Comparison of ENCODE assay signal across 20 cellular contexts in the genomic region with DNA sequence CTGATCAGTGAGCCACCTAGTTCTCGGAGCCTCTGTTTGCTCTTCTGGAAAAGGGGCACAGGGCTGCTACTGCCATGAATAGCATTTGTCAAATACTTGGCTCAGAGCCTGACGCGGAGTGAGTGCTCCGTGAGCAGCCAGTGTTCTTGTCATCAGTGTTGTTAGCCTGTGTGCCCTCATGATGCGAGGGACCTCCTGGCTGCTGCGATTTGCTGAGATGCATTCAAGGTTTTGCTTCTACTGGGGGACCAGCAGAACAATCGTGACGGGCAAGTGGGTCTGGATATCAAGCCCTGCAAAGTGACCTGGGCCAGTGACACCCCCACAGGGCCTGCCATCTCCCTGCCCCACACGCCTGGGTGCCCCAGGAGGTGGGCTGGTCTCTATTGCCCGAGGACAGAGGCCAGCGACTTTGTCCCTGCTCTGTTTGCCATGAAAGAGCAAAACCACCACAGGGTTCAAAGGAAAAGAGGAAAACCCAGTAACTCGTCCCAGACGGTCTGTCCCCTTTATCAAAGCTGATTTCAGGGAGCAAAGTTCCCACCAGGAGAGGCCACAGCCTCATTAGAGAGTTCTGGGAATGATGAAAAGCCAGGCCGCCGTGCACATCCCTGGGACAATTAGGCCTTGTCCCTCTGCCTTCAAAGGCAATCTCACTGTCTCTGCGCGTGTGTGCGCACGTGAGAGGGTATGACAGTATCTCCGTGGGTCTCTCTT.
"Had no signal": no experiment of that assay in that cellular context is flagged by ENCODE, and none has a peak within 500 bp of the region (broad histone marks: within the 10 kb centered on the region; RNA-seq: fewer than 3 reads in every experiment).

No MANE protein-coding gene starts in this region.

- H3K4me3 Mint-ChIP-seq: activated CD4-positive, alpha-beta T cell treated with anti-CD3 and anti-CD28 coated beads, Interleukin-2, amount 10 ng/mL, durations not matched to agents 24 days and 14 days; activated CD8-positive, alpha-beta T cell treated with anti-CD3 and anti-CD28 coated beads, Interleukin-2, amount 10 ng/mL, durations not matched to agents 7 days and 5 days; activated naive CD4-positive, alpha-beta T cell treated with anti-CD3 and anti-CD28 coated beads for 36 hours; activated T-cell treated with anti-CD3 and anti-CD28 coated beads, Interleukin-2, amount 50 U/mL, for 4 hours; nephron; stimulated activated effector memory CD8-positive, alpha-beta T cell treated with anti-CD3 and anti-CD28 coated beads, Interleukin-12 subunit alpha, Interleukin-12 subunit beta, amount 100 ng/mL, for 72 hours; T-helper 1 cell treated with Interleukin-12 subunit alpha and Interleukin-12 subunit beta and Interleukin-4 antibody, amounts not matched to agents 30 μg/mL and 1 μg/mL, for 36 hours had no signal

- H3K9me3 ChIP-seq: body of pancreas, colonic mucosa, psoas muscle, thoracic aorta had no signal

- DNase-seq: activated CD4-positive, alpha-beta T cell treated with anti-CD3 and anti-CD28 coated beads, Interleukin-2, amount 10 ng/mL, durations not matched to agents 24 days and 14 days; activated CD8-positive, alpha-beta T cell treated with anti-CD3 and anti-CD28 coated beads, Interleukin-2, amount 10 ng/mL, durations not matched to agents 7 days and 5 days; activated naive CD4-positive, alpha-beta T cell treated with anti-CD3 and anti-CD28 coated beads for 36 hours; activated T-cell treated with anti-CD3 and anti-CD28 coated beads, Interleukin-2, amount 50 U/mL, for 4 hours; body of pancreas; caudate nucleus; colonic mucosa; erythroblast; foreskin melanocyte; left cardiac atrium; midbrain; psoas muscle; right cardiac atrium; small intestine; stimulated activated CD4-positive, alpha-beta T cell treated with anti-CD3 and anti-CD28 coated beads, Interleukin-4, amount 100 ng/mL, for 24 hours had no signal

- H3K27me3 ChIP-seq: body of pancreas, colonic mucosa had no signal

- H3K4me3 ChIP-seq: body of pancreas, colonic mucosa, psoas muscle, thoracic aorta had no signal

- ATAC-seq: activated CD8-positive, alpha-beta T cell treated with anti-CD3 and anti-CD28 coated beads, Interleukin-2, amount 10 ng/mL, durations not matched to agents 7 days and 5 days; activated T-cell treated with anti-CD3 and anti-CD28 coated beads, Interleukin-2, amount 50 U/mL, for 4 hours; left cardiac atrium; psoas muscle; right cardiac atrium; stimulated activated effector memory CD8-positive, alpha-beta T cell treated with anti-CD3 and anti-CD28 coated beads, Interleukin-12 subunit alpha, Interleukin-12 subunit beta, amount 100 ng/mL, for 72 hours had no signal

- H3K27ac ChIP-seq: body of pancreas, colonic mucosa, psoas muscle, thoracic aorta had no signal

- H3K9me3 Mint-ChIP-seq: activated CD4-positive, alpha-beta T cell treated with anti-CD3 and anti-CD28 coated beads, Interleukin-2, amount 10 ng/mL, durations not matched to agents 24 days and 14 days; activated naive CD4-positive, alpha-beta T cell treated with anti-CD3 and anti-CD28 coated beads for 36 hours; activated T-cell treated with anti-CD3 and anti-CD28 coated beads, Interleukin-2, amount 50 U/mL, for 4 hours; nephron; stimulated activated effector memory CD8-positive, alpha-beta T cell treated with anti-CD3 and anti-CD28 coated beads, Interleukin-12 subunit alpha, Interleukin-12 subunit beta, amount 100 ng/mL, for 72 hours; T-helper 1 cell treated with Interleukin-12 subunit alpha and Interleukin-12 subunit beta and Interleukin-4 antibody, amounts not matched to agents 30 μg/mL and 1 μg/mL, for 36 hours had no signal

- FAIRE-seq: endometrium, small intestine had no signal

- H3K4me1 ChIP-seq: body of pancreas, colonic mucosa, psoas muscle had no signal

- H3K36me3 ChIP-seq: colonic mucosa, thoracic aorta had no signal

- H3K27ac Mint-ChIP-seq: activated CD4-positive, alpha-beta T cell treated with anti-CD3 and anti-CD28 coated beads, Interleukin-2, amount 10 ng/mL, durations not matched to agents 24 days and 14 days; activated CD8-positive, alpha-beta T cell treated with anti-CD3 and anti-CD28 coated beads, Interleukin-2, amount 10 ng/mL, durations not matched to agents 7 days and 5 days; activated naive CD4-positive, alpha-beta T cell treated with anti-CD3 and anti-CD28 coated beads for 36 hours; nephron; T-helper 1 cell treated with Interleukin-12 subunit alpha and Interleukin-12 subunit beta and Interleukin-4 antibody, amounts not matched to agents 30 μg/mL and 1 μg/mL, for 36 hours had no signal
